ENCODE assay signal across 30 cellular contexts in genomic region chr1:7517611-7518330, GRCh38.
DNase-seq lines count a peak whose midpoint lies in the region; ATAC-seq and TF ChIP-seq lines count a peak whose summit lies in the region.
"Had no signal": no experiment of that assay in that cellular context is flagged by ENCODE, and none has a peak within 500 bp of the region (broad histone marks: within the 10 kb centered on the region; RNA-seq: fewer than 3 reads in every experiment).

No MANE protein-coding gene starts in this region.

- 34 to 50% methylated on average over 10 of the region's 10 CpGs for WGBS in heart right ventricle, 2 donors
- WGBS in spleen, 5 donors, result 77 to 90% (median 81%) methylated on average over 10 of the region's 10 CpGs

- intact Hi-C loops in Right ventricle myocardium inferior (cut with DNase I) (loop anchor here (2.0 to 5.0 kb wide), 4 partner anchors 130 to 227 kb away; no protein-coding TSS in a partner anchor), cardiac septum (cut with DNase I) (loop anchor here (2.0 to 5.0 kb wide), 3 partner anchors 99 to 225 kb away; no protein-coding TSS in a partner anchor), heart right ventricle (cut with DNase I) (no loop called here), lower lobe of right lung (cut with DNase I) (no loop called here), spleen (cut with DNase I; ENCODE audit: low total_unique reads) (no loop called here), Caco-2 (cut with micrococcal nuclease; ENCODE audit: unreplicated experiment) (no loop called here)

- H3K27me3 ChIP-seq in heart right ventricle, result no peaks in the 10 kb centered on the region
- no peaks in the 10 kb centered on the region for H3K27me3 ChIP-seq in lower lobe of right lung (ENCODE audit: low read depth)
- H3K27me3 ChIP-seq in spleen (replicated peaks in 1 of 7), result peaks cover 0 to 23% (median 0%) of the 10 kb centered on the region in 7 donors
- no peaks in the 10 kb centered on the region for H3K27me3 ChIP-seq in Caco-2 (replicated peaks; ENCODE audit: control insufficient read depth, insufficient read depth, low read length)
- H3K27me3 ChIP-seq: MG63 had no signal

- H3K27ac Mint-ChIP-seq in Caco-2 (ENCODE audit: unreplicated experiment), result no peak overlapping the region
- H3K27ac Mint-ChIP-seq: B cell had no signal

- DNase-seq in Right ventricle myocardium inferior (ENCODE audit: missing footprints), result no peak
- no peak for DNase-seq in cardiac septum (ENCODE audit: low spot score)
- peak in 1 of 2 donors; percentile 43 for DNase-seq in heart right ventricle
- DNase-seq in lower lobe of right lung, result peak; percentile 6
- peak; percentile 32 for DNase-seq in spleen
- DNase-seq in Caco-2, result no peak
- no peak for DNase-seq in NCI-H146 treated with DMSO at 0.1 percent for 48 hours (lab: John Stamatoyannopoulos, UW; ENCODE audit: unreplicated experiment)
- DNase-seq: DMS53, GDM1, HCEC 1CT, IMR-90, KG1, MG63, NCI-H1105 treated with DMSO at 0.1 percent for 48 hours, NCI-H146, NCI-H2029 treated with DMSO at 0.1 percent for 48 hours, NCI-H2171, NCI-H226, NCI-H510A, NCI-H69, SIG-M5, SK-N-SH had no signal

- BruUV-seq in Caco-2 (replicated peaks; lab: Mats Ljungman, UMichigan), result no TSS peak

- H3K9me3 Mint-ChIP-seq in Caco-2 (ENCODE audit: unreplicated experiment), result no peaks in the 10 kb centered on the region
- H3K9me3 Mint-ChIP-seq: CD8-positive, alpha-beta memory T cell had no signal

- H3K27me3 Mint-ChIP-seq in Caco-2 (ENCODE audit: insufficient read depth, unreplicated experiment), result peaks cover 7% of the 10 kb centered on the region

- no peak for TF ChIP-seq POLR2A in spleen (IDR thresholded peaks at IDR 0.05)

- no peak overlapping the region for H3K4me3 ChIP-seq in heart right ventricle
- no peak overlapping the region for H3K4me3 ChIP-seq in lower lobe of right lung
- H3K4me3 ChIP-seq in spleen, result no peak overlapping the region
- H3K4me3 ChIP-seq in Caco-2 (ENCODE audit: low read depth, low read length), result no peak overlapping the region
- H3K4me3 ChIP-seq: GM12878, MG63 had no signal

- POLR2A ChIA-PET in Caco-2 (lab: Charles Lee), result no interaction called here

- TF ChIP-seq CTCF in heart right ventricle (IDR thresholded peaks at IDR 0.05), result no peak
- no peak for TF ChIP-seq CTCF in lower lobe of right lung (IDR thresholded peaks at IDR 0.05)
- no peak for TF ChIP-seq CTCF in spleen (IDR thresholded peaks at IDR 0.05 in 8 of 11, conservative IDR thresholded peaks at IDR 0.05 in 3 of 11)
- TF ChIP-seq CTCF in Caco-2 (IDR thresholded peaks at IDR 0.05; ENCODE audit: insufficient read depth in 1 of 2, low read depth in 1 of 2, low read length in 1 of 2, severe bottlenecking in 1 of 2, unreplicated experiment in 1 of 2), result no peak

- H3K9me3 ChIP-seq in heart right ventricle, result no peaks in the 10 kb centered on the region
- no peaks in the 10 kb centered on the region for H3K9me3 ChIP-seq in lower lobe of right lung
- H3K9me3 ChIP-seq in spleen, result no peaks in the 10 kb centered on the region
- no peaks in the 10 kb centered on the region for H3K9me3 ChIP-seq in Caco-2
- H3K9me3 ChIP-seq: MG63, SK-N-SH had no signal

- no peaks in the 10 kb centered on the region for H3K4me1 Mint-ChIP-seq in Caco-2 (ENCODE audit: low read depth, unreplicated experiment)
- H3K4me1 Mint-ChIP-seq: B cell; CD8-positive, alpha-beta memory T cell had no signal

- peaks cover 6% of the 10 kb centered on the region for H3K36me3 Mint-ChIP-seq in Caco-2 (ENCODE audit: insufficient read depth, unreplicated experiment)
- H3K36me3 Mint-ChIP-seq: CD8-positive, alpha-beta memory T cell had no signal

- CTCF ChIA-PET in Caco-2 (lab: Charles Lee), result no interaction called here

- peaks cover 0 to 31% (median 12%) of the 10 kb centered on the region in 9 donors for H3K4me1 ChIP-seq in heart right ventricle
- H3K4me1 ChIP-seq in lower lobe of right lung, result no peaks in the 10 kb centered on the region
- H3K4me1 ChIP-seq in spleen, result no peaks in the 10 kb centered on the region
- H3K4me1 ChIP-seq in Caco-2, result no peaks in the 10 kb centered on the region

- peak overlapping the region in 8 of 10 donors; percentile 39 to 74 (median 60) for H3K27ac ChIP-seq in heart right ventricle
- H3K27ac ChIP-seq in lower lobe of right lung, result no peak overlapping the region
- no peak overlapping the region for H3K27ac ChIP-seq in spleen
- H3K27ac ChIP-seq: 22Rv1, C4-2B, RWPE1 had no signal

- peak; percentile 91 for ATAC-seq in Right ventricle myocardium inferior
- ATAC-seq in heart right ventricle, result peak; percentile 66 to 95 (median 90)
- no peak for ATAC-seq in lower lobe of right lung
- no peak for ATAC-seq in HG03108 (IDR thresholded peaks at IDR 0.05; ENCODE audit: unreplicated experiment)
- ATAC-seq: GM12878, Panc1 had no signal

- H3K36me3 ChIP-seq in heart right ventricle, result no peaks in the 10 kb centered on the region
- no peaks in the 10 kb centered on the region for H3K36me3 ChIP-seq in lower lobe of right lung
- H3K36me3 ChIP-seq in spleen, result no peaks in the 10 kb centered on the region
- no peaks in the 10 kb centered on the region for H3K36me3 ChIP-seq in Caco-2 (ENCODE audit: control insufficient read depth, insufficient read depth, low read length)
- H3K36me3 ChIP-seq: MG63 had no signal

- no peak overlapping the region for H3K4me3 Mint-ChIP-seq in Caco-2 (ENCODE audit: unreplicated experiment)
- H3K4me3 Mint-ChIP-seq: B cell; CD8-positive, alpha-beta memory T cell had no signal

Comparison
In these comparisons a context has a peak if more than half of its experiments do, and no peak if none do; other contexts are left out.
1. intact Hi-C loops: an anchor here in Right ventricle myocardium inferior (2.0 to 5.0 kb wide) and cardiac septum (2.0 to 5.0 kb wide); none called in heart right ventricle, lower lobe of right lung, spleen and Caco-2.
2. ATAC-seq: peak in Right ventricle myocardium inferior (single experiment) and heart right ventricle (8 of 8); none in lower lobe of right lung (0 of 2) and HG03108 (single experiment).
3. DNase-seq: peak in lower lobe of right lung (single experiment) and spleen (single experiment); none in Right ventricle myocardium inferior (single experiment), cardiac septum (single experiment), Caco-2 (0 of 2) and NCI-H146 treated with DMSO at 0.1 percent for 48 hours (single experiment).
4. H3K27ac ChIP-seq: peak in heart right ventricle (8 of 10); none in lower lobe of right lung (single experiment) and spleen (0 of 8).